Comparison of ENCODE assay signal across 11 cellular contexts in the genomic region with DNA sequence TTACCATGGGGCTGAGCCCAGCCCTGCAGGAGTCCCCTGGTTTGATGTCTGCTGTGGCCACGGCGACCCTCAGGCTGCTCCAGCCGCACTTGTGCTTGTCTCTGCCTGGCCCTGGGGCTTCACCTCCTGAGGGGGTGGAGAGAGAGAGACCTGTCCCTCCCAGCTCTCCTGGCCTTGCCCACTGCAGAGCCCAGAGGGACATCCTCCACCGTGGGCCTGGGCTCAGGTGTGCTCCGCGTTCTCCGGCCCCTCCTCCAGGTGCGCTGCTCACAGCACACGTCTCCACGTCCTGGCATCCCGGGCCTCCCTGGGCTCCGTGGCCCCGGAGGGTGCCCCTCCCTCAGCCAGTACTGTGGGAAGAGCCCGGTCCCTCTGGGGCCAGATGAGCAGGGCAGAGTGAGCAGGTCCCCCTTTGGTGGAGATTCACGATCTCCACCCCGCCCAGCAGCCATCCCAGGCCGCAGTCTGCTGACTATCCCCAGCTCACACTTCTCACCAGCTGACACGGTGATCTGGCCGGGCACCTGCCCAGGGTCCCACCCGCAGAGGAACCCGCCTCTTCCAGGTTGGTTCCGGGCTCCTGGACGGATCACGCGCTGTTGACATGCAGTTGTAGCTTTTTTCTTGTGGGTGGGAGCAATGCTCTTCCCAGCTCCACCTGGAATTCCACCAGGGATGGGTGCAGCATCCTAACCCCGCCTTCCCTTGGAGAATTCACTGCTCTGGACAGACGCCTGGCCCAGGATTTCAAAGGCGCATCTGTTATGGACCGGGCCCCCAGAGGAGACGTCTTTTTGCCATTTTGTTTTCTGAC. TPM values are rescaled to one million over a fixed set of nuclear protein-coding genes. Genes with fewer than 3 reads are reported as not detected.
DNase-seq lines count a peak whose midpoint lies in the region; ATAC-seq and TF ChIP-seq lines count a peak whose summit lies in the region.
"Had no signal": no experiment of that assay in that cellular context is flagged by ENCODE, and none has a peak within 500 bp of the region (broad histone marks: within the 10 kb centered on the region; RNA-seq: fewer than 3 reads in every experiment).

No MANE protein-coding gene starts in this region.

- H3K4me3 ChIP-seq in right lobe of liver (peak overlapping the region in 1 of 3 donors; percentile 33), transverse colon (no peak overlapping the region)
- H3K4me3 ChIP-seq: prostate gland had no signal

- H3K4me1 ChIP-seq in right lobe of liver (peaks cover 0 to 21% (median 8%) of the 10 kb centered on the region in 4 donors), transverse colon (peaks cover 0 to 13% (median 6%) of the 10 kb centered on the region in 4 donors)
- H3K4me1 ChIP-seq: prostate gland had no signal

- no peak for TF ChIP-seq EP300 in transverse colon (IDR thresholded peaks at IDR 0.05; ENCODE audit: low read depth)

- TF ChIP-seq CTCF in brain (conservative IDR thresholded peaks at IDR 0.05) (no peak), right lobe of liver (IDR thresholded peaks at IDR 0.05) (no peak), transverse colon (IDR thresholded peaks at IDR 0.05) (no peak), GM10266 (IDR thresholded peaks at IDR 0.05; ENCODE audit: control insufficient read depth, insufficient read depth, low read depth, missing control alignments) (no peak)

- in situ Hi-C loops in transverse colon (cut with MboI; ENCODE audit: low pct_ligation_motif_present in 1 of 4, low pct_unique_long_range_greater_than_20kb in 1 of 4, low sequenced_read_pairs in 3 of 4): no loop called here

- WGBS in right lobe of liver (ENCODE audit: insufficient coverage, low coverage, low lambda C conversion rate, missing lambda C conversion rate): 42% methylated on average over 8 of the region's 30 CpGs
- 44 to 53% methylated on average over 5 to 30 of the region's 30 CpGs for WGBS in transverse colon (ENCODE audit: low coverage in 1 of 2), 2 donors

- no peaks in the 10 kb centered on the region for H3K27me3 ChIP-seq in right lobe of liver
- H3K27me3 ChIP-seq in transverse colon: no peaks in the 10 kb centered on the region

- peaks cover 0 to 2% (median 0%) of the 10 kb centered on the region in 5 experiments for H3K9me3 Mint-ChIP-seq in brain
- H3K9me3 Mint-ChIP-seq: activated T-helper 2 cell treated with anti-CD3 and anti-CD28 coated beads, Interferon-gamma antibody, Interleukin-2, Interleukin-4, amounts not matched to agents 10 μg/mL and 5 μg/mL and 100 μg/mL, durations not matched to agents 14 hours and 24 hours and 36 hours had no signal

- peaks cover 55% of the 10 kb centered on the region for H3K4me1 Mint-ChIP-seq in brain

- no peaks in the 10 kb centered on the region for H3K9me3 ChIP-seq in right lobe of liver
- H3K9me3 ChIP-seq in transverse colon: no peaks in the 10 kb centered on the region
- H3K9me3 ChIP-seq: prostate gland had no signal

- H3K36me3 Mint-ChIP-seq in brain: no peaks in the 10 kb centered on the region

- H3K4me3 Mint-ChIP-seq in brain: peak overlapping the region in 2 of 5 experiments; percentile 13 to 64

- DNase-seq in SIG-M5 treated with dmso at 0.1 percent for 504 hours (lab: John Stamatoyannopoulos, UW; ENCODE audit: unreplicated experiment) (peak; percentile 22), SIG-M5 (lab: John Stamatoyannopoulos, UW) (no peak), right lobe of liver (peak in 2 of 3 donors; percentile 77 to 88), transverse colon (no peak), GM10266 (ENCODE audit: extremely low spot score) (no peak), AML-193 (lab: John Stamatoyannopoulos, UW) (no peak)

- intact Hi-C loops in right lobe of liver (cut with DNase I) (loop anchor here in 1 of 2 donors (10.0 kb wide), 1 partner anchor 75 kb away; a partner anchor contains a TSS), transverse colon (cut with DNase I; ENCODE audit: low total_unique reads) (no loop called here)

- H3K27ac ChIP-seq in right lobe of liver: peak overlapping the region; percentile 38 to 71 (median 53)
- peak overlapping the region; percentile 19 to 57 (median 56) for H3K27ac ChIP-seq in transverse colon
- H3K27ac ChIP-seq: KMS-11, prostate gland had no signal

- peaks cover 4% of the 10 kb centered on the region for H3K27me3 Mint-ChIP-seq in brain

- no peaks in the 10 kb centered on the region for H3K36me3 ChIP-seq in right lobe of liver
- no peaks in the 10 kb centered on the region for H3K36me3 ChIP-seq in transverse colon
- H3K36me3 ChIP-seq: prostate gland had no signal

- TF ChIP-seq POLR2A in right lobe of liver (IDR thresholded peaks at IDR 0.05) (peak; percentile 59), transverse colon (IDR thresholded peaks at IDR 0.05) (no peak)

- ATAC-seq in right lobe of liver: peak; percentile 68 to 80 (median 74)
- ATAC-seq in HG03460 (IDR thresholded peaks at IDR 0.05; ENCODE audit: unreplicated experiment): no peak

- H3K27ac Mint-ChIP-seq in brain: peak overlapping the region; percentile 62 to 92 (median 81)
- H3K27ac Mint-ChIP-seq: activated T-helper 2 cell treated with anti-CD3 and anti-CD28 coated beads, Interferon-gamma antibody, Interleukin-2, Interleukin-4, amounts not matched to agents 10 μg/mL and 5 μg/mL and 100 μg/mL, durations not matched to agents 14 hours and 24 hours and 36 hours had no signal

RNA-seq across cellular contexts. Expression of a gene that starts 41.8 kb away (rescaled TPM):
- polyA plus RNA-seq in brain (ENCODE audit: insufficient read depth, low read depth, low replicate concordance): 11.5 TPM
- 10 to 100 TPM; 10.5 to 22.0 (median 13.7) TPM for total RNA-seq in right lobe of liver
- 10 to 100 TPM; 29.9 to 79.3 (median 33.3) TPM for total RNA-seq in transverse colon

Comparison
In these comparisons a context has a peak if more than half of its experiments do, and no peak if none do; other contexts are left out.
1. DNase-seq: peak in SIG-M5 treated with dmso at 0.1 percent for 504 hours (single experiment) and right lobe of liver (2 of 3); none in SIG-M5 (single experiment), transverse colon (single experiment), GM10266 (single experiment) and AML-193 (0 of 2).